ENCODE assay signal across 8 cellular contexts in genomic region chr1:244652699-244653438, GRCh38. TPM values are rescaled to one million over a fixed set of nuclear protein-coding genes. Genes with fewer than 3 reads are reported as not detected.
DNase-seq lines count a peak whose midpoint lies in the region; TF ChIP-seq lines count a peak whose summit lies in the region.

TSS of gene DESI2 (plus strand) at chr1:244653126. CDS start at chr1:244653314, 188 bp downstream.

- peak within 1 kb of the TSS; percentile 89 for H2AFZ ChIP-seq in MM.1S (ENCODE audit: low read length)
- peak within 1 kb of the TSS; percentile 90 for H2AFZ ChIP-seq in neural cell (ENCODE audit: low read depth, low read length)

- H3K27me3 ChIP-seq in MM.1S (replicated peaks; ENCODE audit: insufficient read depth, low read length) (no peaks in the 10 kb centered on the region), neural cell (ENCODE audit: insufficient read depth, low read depth, low read length) (no peaks in the 10 kb centered on the region), stomach (no peaks in the 10 kb centered on the region)

- WGBS in stomach, 5 donors = 0% methylated on average over 38 to 77 of the region's 77 CpGs

- H3F3A ChIP-seq in MM.1S (ENCODE audit: insufficient read depth, low read length) (no peaks in the 10 kb centered on the region), neural cell (ENCODE audit: insufficient read depth, low read length, poor library complexity, severe bottlenecking) (no peaks in the 10 kb centered on the region)

- peak within 1 kb of the TSS; percentile 53; the same call in 1 of the 2 replicates for H3K27ac ChIP-seq in MM.1S (ENCODE audit: low read length)
- H3K27ac ChIP-seq in neural cell (ENCODE audit: low read length) = peak within 1 kb of the TSS; percentile 71
- H3K27ac ChIP-seq in stomach = peak within 1 kb of the TSS; percentile 94 to 99 (median 97)

- peak within 1 kb of the TSS; percentile 83 for H3K4me2 ChIP-seq in MM.1S (ENCODE audit: low read depth, low read length)
- H3K4me2 ChIP-seq in neural cell (ENCODE audit: low read length) = peak within 1 kb of the TSS; percentile 68

- H3K9me2 ChIP-seq in MM.1S (replicated peaks; ENCODE audit: insufficient read depth, low read length) (no peaks in the 10 kb centered on the region), neural cell (ENCODE audit: insufficient read depth, low read length) (no peaks in the 10 kb centered on the region)

- peak; percentile 31 for TF ChIP-seq EP300 in neural cell (conservative IDR thresholded peaks at IDR 0.05; ENCODE audit: poor library complexity, severe bottlenecking)
- no peak for TF ChIP-seq EP300 in stomach (IDR thresholded peaks at IDR 0.05)

- peak in 1 of 4 donors; percentile 18 for TF ChIP-seq POLR2A in stomach (IDR thresholded peaks at IDR 0.05)

- H3K9me3 ChIP-seq in MM.1S (replicated peaks; ENCODE audit: insufficient read depth, low read length) (no peaks in the 10 kb centered on the region), neural cell (ENCODE audit: low read length) (no peaks in the 10 kb centered on the region), stomach (no peaks in the 10 kb centered on the region)

- H3K9ac ChIP-seq in MM.1S (ENCODE audit: low read length) (peak within 1 kb of the TSS; percentile 72), neural cell (ENCODE audit: low read length) (peak within 1 kb of the TSS; percentile 78)

- intact Hi-C loops in stomach (cut with DNase I; ENCODE audit: low total_unique reads) = no loop called here

- H4K20me1 ChIP-seq in MM.1S (ENCODE audit: insufficient read depth, low read length) (no peaks in the 10 kb centered on the region), neural cell (ENCODE audit: insufficient read depth) (no peaks in the 10 kb centered on the region)

- H3K4me3 ChIP-seq in MM.1S (ENCODE audit: low read length) (peak within 1 kb of the TSS; percentile 72), fibroblast of villous mesenchyme (ENCODE audit: low read depth, low read length) (peak within 1 kb of the TSS; percentile 95), neural cell (ENCODE audit: low read length) (peak within 1 kb of the TSS; percentile 93), stomach (peak within 1 kb of the TSS; percentile 65 to 80 (median 74))

- TF ChIP-seq CTCF in MM.1S (IDR thresholded peaks at IDR 0.05; ENCODE audit: low read length) = peak; percentile 58
- TF ChIP-seq CTCF in fibroblast of villous mesenchyme (IDR thresholded peaks at IDR 0.05; ENCODE audit: insufficient read depth, low read depth, low read length) = peak; percentile 49
- peak; percentile 64 for TF ChIP-seq CTCF in neural cell (IDR thresholded peaks at IDR 0.05; ENCODE audit: poor library complexity, severe bottlenecking)
- TF ChIP-seq CTCF in stomach (IDR thresholded peaks at IDR 0.05) = peak in 5 of 7 experiments; percentile 12 to 58 (median 45)

- no peaks in the 10 kb centered on the region for H3K36me3 ChIP-seq in MM.1S (replicated peaks; ENCODE audit: insufficient read depth, low read length)
- no peaks in the 10 kb centered on the region for H3K36me3 ChIP-seq in neural cell (ENCODE audit: insufficient read depth, low read length)
- H3K36me3 ChIP-seq in stomach = peaks cover 0 to 5% (median 0%) of the 10 kb centered on the region in 4 donors

- peak; percentile 98 for DNase-seq in GF-D8 (lab: John Stamatoyannopoulos, UW)
- DNase-seq in HCEC 1CT = peak; percentile 99
- DNase-seq in MM.1S = peak; percentile 99
- peak; percentile 98 for DNase-seq in SIG-M5 (lab: John Stamatoyannopoulos, UW)
- DNase-seq in activated gamma-delta T cell (lab: John Stamatoyannopoulos, UW) = peak; percentile 95
- peak; percentile 100 for DNase-seq in fibroblast of villous mesenchyme (ENCODE audit: low read depth)
- DNase-seq in stomach = peak; percentile 98

- peaks cover 19% of the 10 kb centered on the region for H3K4me1 ChIP-seq in MM.1S (ENCODE audit: low read length)
- peaks cover 40 to 49% (median 43%) of the 10 kb centered on the region in 4 donors for H3K4me1 ChIP-seq in stomach

- TF ChIP-seq RAD21 in neural cell (conservative IDR thresholded peaks at IDR 0.05) = peak; percentile 60

- H3K79me2 ChIP-seq in MM.1S (ENCODE audit: low read length) (peaks cover 47% of the 10 kb centered on the region), neural cell (replicated peaks; ENCODE audit: insufficient read depth, low read length) (peaks cover 37% of the 10 kb centered on the region)

TF ChIP-seq in neural cell, 6 proteins besides CTCF, POLR2A, EP300 and RAD21:
- TF ChIP-seq REST (IDR thresholded peaks at IDR 0.05; ENCODE audit: borderline replicate concordance) (no peak), MXI1 (conservative IDR thresholded peaks at IDR 0.05; ENCODE audit: poor library complexity, severe bottlenecking) (peak; percentile 87), TAF1 (IDR thresholded peaks at IDR 0.05; ENCODE audit: low read depth) (peak; percentile 3), POLR2AphosphoS5 (IDR thresholded peaks at IDR 0.05) (peak; percentile 69), SMC3 (conservative IDR thresholded peaks at IDR 0.05; ENCODE audit: poor library complexity) (peak; percentile 71), EZH2 (IDR thresholded peaks at IDR 0.05; ENCODE audit: borderline replicate concordance, insufficient read depth, low read length, poor library complexity, severe bottlenecking) (no peak)
TF ChIP-seq in neural cell: peak in this region for 4.

RNA-seq across cellular contexts. Expression of gene DESI2, which starts in this region (rescaled TPM):
- total RNA-seq in fibroblast of villous mesenchyme (49.9 and 78.2 TPM in 2 replicates), stomach (10 to 100 TPM in 3 of 5 donors, 1 to 10 TPM in 2; 3.5 to 74.7 (median 15.6) TPM)
- polyA plus RNA-seq in neural cell (25.3 and 30.8 TPM in 2 replicates), stomach (10 to 100 TPM in 2 of 3 donors, 1 to 10 TPM in 1; 9.8 to 29.2 (median 22.4) TPM)
- 47.9 and 55.8 TPM in 2 replicates for polyA minus RNA-seq in neural cell

Comparison
In these comparisons a context has a peak if more than half of its experiments do, and no peak if none do; other contexts are left out.
1. Peak in every context shown above with its lines: DNase-seq, H3K4me3 ChIP-seq and H3K27ac ChIP-seq.